ENCODE assay signal across 15 cellular contexts in the genomic region with DNA sequence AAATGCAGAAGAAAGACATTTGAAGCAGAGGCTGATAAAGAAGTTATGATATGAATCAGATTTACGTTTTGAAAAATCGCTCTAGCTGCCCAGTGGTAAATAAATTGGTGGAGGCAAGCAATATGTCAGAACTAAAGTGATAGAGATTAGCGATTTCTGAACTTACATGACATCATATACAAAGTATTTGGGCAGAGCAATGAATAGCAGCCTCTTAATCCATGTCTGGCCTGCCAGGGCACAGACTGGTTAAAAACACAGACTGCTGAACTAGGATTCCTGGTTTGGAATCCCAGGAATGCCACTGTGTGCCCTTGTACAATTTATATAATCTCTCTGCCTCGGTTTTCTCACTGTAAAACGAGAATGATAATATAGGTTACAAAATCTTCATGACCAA.
DNase-seq lines count a peak whose midpoint lies in the region; ATAC-seq and TF ChIP-seq lines count a peak whose summit lies in the region.
"Had no signal": no experiment of that assay in that cellular context is flagged by ENCODE, and none has a peak within 500 bp of the region (broad histone marks: within the 10 kb centered on the region; RNA-seq: fewer than 3 reads in every experiment).

No MANE protein-coding gene starts in this region.

- POLR2A ChIA-PET in RWPE1 (lab: Yijun Ruan, JAX; ENCODE audit: low non-redundant PET), result no interaction called here

- no peaks in the 10 kb centered on the region for H3K4me1 Mint-ChIP-seq in HFFc6 (ENCODE audit: low read depth)

- H3K36me3 Mint-ChIP-seq in HFFc6 (ENCODE audit: low read depth), result peaks cover 10% of the 10 kb centered on the region

- CTCF ChIA-PET in RWPE1 (lab: Yijun Ruan, JAX), result no interaction called here

- no peak overlapping the region for H3K27ac ChIP-seq in RWPE1
- H3K27ac ChIP-seq: BLaER1 had no signal

- ATAC-seq in esophagus mucosa (peak; percentile 23), GM21367 (IDR thresholded peaks at IDR 0.05; ENCODE audit: unreplicated experiment) (no peak)

- H3K27ac Mint-ChIP-seq in HFFc6, result no peak overlapping the region
- H3K27ac Mint-ChIP-seq: dendritic cell treated with granulocyte-macrophage colony-stimulating factor and Interleukin-4, amounts not matched to agents 40 ng/mL and 50 ng/mL, for 4 days; progenitor cell of endocrine pancreas had no signal

- H3K27me3 Mint-ChIP-seq in HFFc6 (ENCODE audit: insufficient read depth), result peaks cover 1% of the 10 kb centered on the region; the same call in 1 of the 2 replicates
- H3K27me3 Mint-ChIP-seq: dendritic cell treated with granulocyte-macrophage colony-stimulating factor and Interleukin-4, amounts not matched to agents 40 ng/mL and 50 ng/mL, for 4 days; progenitor cell of endocrine pancreas had no signal

- TF ChIP-seq CTCF in HFFc6 (IDR thresholded peaks at IDR 0.05) (no peak), RWPE1 (conservative IDR thresholded peaks at IDR 0.05; ENCODE audit: low read depth) (no peak)

- no peak overlapping the region for H3K4me3 Mint-ChIP-seq in HFFc6
- H3K4me3 Mint-ChIP-seq: dendritic cell treated with granulocyte-macrophage colony-stimulating factor and Interleukin-4, amounts not matched to agents 40 ng/mL and 50 ng/mL, for 4 days had no signal

- DNase-seq in HFFc6 (peak; percentile 2), RWPE1 (ENCODE audit: low spot score) (peak; percentile 5), renal cortical epithelial cell (ENCODE audit: low read depth) (peak; percentile 42), LoVo (ENCODE audit: low spot score) (no peak), NCI-H187 treated with DMSO at 0.1 percent for 48 hours (lab: John Stamatoyannopoulos, UW) (no peak), SHP77 (lab: John Stamatoyannopoulos, UW) (no peak)
- DNase-seq: activated CD8-positive, alpha-beta memory T cell treated with anti-CD3 and anti-CD28 coated beads for 24 hours; anterior cingulate cortex; DMS 273 treated with DMSO at 0.1 percent for 48 hours; Karpas-422 had no signal

- H3K9me3 Mint-ChIP-seq in HFFc6, result peaks cover 61% of the 10 kb centered on the region

Comparison
In these comparisons a context has a peak if more than half of its experiments do, and no peak if none do; other contexts are left out.
1. DNase-seq: peak in HFFc6 (single experiment), RWPE1 (single experiment) and renal cortical epithelial cell (single experiment); none in LoVo (single experiment), NCI-H187 treated with DMSO at 0.1 percent for 48 hours (single experiment) and SHP77 (0 of 2).